10 cellular contexts compared by ENCODE assay signal in genomic region chr6:35484921-35485392, GRCh38. TPM values are rescaled to one million over a fixed set of nuclear protein-coding genes. Genes with fewer than 3 reads are reported as not detected.
A peak's percentile ranks its signal among the peaks of the same experiment; 100 is the strongest.
DNase-seq lines count a peak whose midpoint lies in the region; ATAC-seq and TF ChIP-seq lines count a peak whose summit lies in the region.
"Had no signal": no experiment of that assay in that cellular context is flagged by ENCODE, and none has a peak within 500 bp of the region (broad histone marks: within the 10 kb centered on the region; RNA-seq: fewer than 3 reads in every experiment).

No MANE protein-coding gene starts in this region.

- ATAC-seq in HG02970 (IDR thresholded peaks at IDR 0.05; ENCODE audit: low FRiP score, unreplicated experiment): no peak

- H3K9me3 ChIP-seq in H9 (ENCODE audit: control insufficient read depth, low read depth, low read length): no peaks in the 10 kb centered on the region
- H3K9me3 ChIP-seq in stomach smooth muscle (ENCODE audit: control insufficient read depth in 2 of 2, low read length in 2 of 2): no peaks in the 10 kb centered on the region
- H3K9me3 ChIP-seq: spleen had no signal

- no CpG with 5 or more reads among the region's 7 CpGs for WGBS in H9 (ENCODE audit: extremely low coverage, insufficient read length, low lambda C conversion rate)

- H3K27ac ChIP-seq in H9 (ENCODE audit: insufficient read length, low read depth, low read length): peak overlapping the region; percentile 32
- peak overlapping the region; percentile 88; the same call in 1 of the 2 replicates for H3K27ac ChIP-seq in VCaP
- peak overlapping the region; percentile 100 for H3K27ac ChIP-seq in stomach smooth muscle (ENCODE audit: low read length)
- H3K27ac ChIP-seq in caudate nucleus (ENCODE audit: low read depth, low read length): no peak overlapping the region

- H4K8ac ChIP-seq in H9 (replicated peaks; ENCODE audit: insufficient read length, low read depth, low read length): no peak overlapping the region

- H3K18ac ChIP-seq in H9 (ENCODE audit: insufficient read length, low read depth, low read length): peak overlapping the region; percentile 89

- no peaks in the 10 kb centered on the region; the same call in none of the 2 replicates for H3K27me3 Mint-ChIP-seq in H9 (ENCODE audit: low read depth)

- H2BK12ac ChIP-seq in H9 (ENCODE audit: insufficient read length, low read depth, low read length): peak overlapping the region; percentile 24

- H4K5ac ChIP-seq in H9 (ENCODE audit: insufficient read length, low read depth, low read length): peak overlapping the region; percentile 31

- H3K27ac Mint-ChIP-seq in H9: peak overlapping the region; percentile 97 to 99 (median 99)

- H3K4me1 ChIP-seq in H9 (ENCODE audit: insufficient read depth, low read length): peaks cover 11% of the 10 kb centered on the region; the same call in 1 of the 2 replicates
- peaks cover 82% of the 10 kb centered on the region for H3K4me1 ChIP-seq in stomach smooth muscle (ENCODE audit: control insufficient read depth, insufficient read depth, low read length)

- H3K4me3 ChIP-seq in stomach smooth muscle (ENCODE audit: low read length in 2 of 2): peak overlapping the region in 1 of 2 donors; percentile 61
- H3K4me3 ChIP-seq: spleen had no signal

- peaks cover 13% of the 10 kb centered on the region for H3K23me2 ChIP-seq in H9 (ENCODE audit: insufficient read length, low read depth, low read length, poor library complexity, severe bottlenecking)

- H3K36me3 Mint-ChIP-seq in H9 (ENCODE audit: insufficient read depth in 1 of 3, low read depth in 3 of 3): peaks cover 2 to 25% (median 14%) of the 10 kb centered on the region in 3 experiments; a peak in 5 of 7 replicates

- H2BK120ac ChIP-seq in H9 (ENCODE audit: low read depth, low read length, poor library complexity, severe bottlenecking): no peak overlapping the region

- H3T11ph ChIP-seq in H9 (ENCODE audit: low read length): no peak overlapping the region

- H3K56ac ChIP-seq in H9 (ENCODE audit: insufficient read length, low read depth, low read length): no peak overlapping the region

- no peak overlapping the region for H3K9ac ChIP-seq in H9 (ENCODE audit: extremely low read depth, insufficient read length, low read length)
- H3K9ac ChIP-seq in stomach smooth muscle (ENCODE audit: low read length in 2 of 2): peak overlapping the region; percentile 29 to 72

- H4K20me1 ChIP-seq in H9 (ENCODE audit: control insufficient read depth, insufficient read depth, insufficient read length): no peaks in the 10 kb centered on the region

- H2BK20ac ChIP-seq in H9 (ENCODE audit: low read depth, low read length, poor library complexity, severe bottlenecking): no peak overlapping the region

- H3K23ac ChIP-seq in H9 (ENCODE audit: insufficient read length, low read depth, low read length): no peak overlapping the region

- H2BK15ac ChIP-seq in H9 (ENCODE audit: low read depth, low read length): no peak overlapping the region

- no peak overlapping the region for H2AFZ ChIP-seq in H9 (ENCODE audit: low read length)

- peak overlapping the region; percentile 47 for H3K4me2 ChIP-seq in H9 (ENCODE audit: insufficient read depth, insufficient read length, low read length)

- peak overlapping the region; percentile 19 for H2AK5ac ChIP-seq in H9 (ENCODE audit: insufficient read length, low read length)

- H3K4ac ChIP-seq in H9 (ENCODE audit: low read depth, low read length): peak overlapping the region; percentile 56; the same call in 1 of the 2 replicates

- H3K36me3 ChIP-seq in stomach smooth muscle (ENCODE audit: control insufficient read depth in 2 of 2, insufficient read depth in 2 of 2, low read length in 2 of 2): peaks cover 27 to 30% of the 10 kb centered on the region in 2 donors

- H4K91ac ChIP-seq in H9 (ENCODE audit: insufficient read length, low read depth, low read length): no peak overlapping the region

- TF ChIP-seq CTCF in H9 (conservative IDR thresholded peaks at IDR 0.05) (no peak), VCaP (conservative IDR thresholded peaks at IDR 0.05) (no peak)

- peak overlapping the region; percentile 60 for H3K14ac ChIP-seq in H9 (ENCODE audit: insufficient read depth, low read length)

- peak overlapping the region; percentile 53 to 61; a peak in 3 of 5 replicates for H3K4me3 Mint-ChIP-seq in H9

- H3K27me3 ChIP-seq in H9 (ENCODE audit: insufficient read depth, low read length): no peaks in the 10 kb centered on the region
- no peaks in the 10 kb centered on the region for H3K27me3 ChIP-seq in stomach smooth muscle (ENCODE audit: control insufficient read depth in 1 of 2, insufficient read depth in 2 of 2, low read length in 2 of 2)

- no peaks in the 10 kb centered on the region for H3K79me1 ChIP-seq in H9 (ENCODE audit: insufficient read depth, low read depth, low read length, poor library complexity, severe bottlenecking)

- H3K9me3 Mint-ChIP-seq in H9: no peaks in the 10 kb centered on the region; a peak in 1 of 5 replicates

- DNase-seq in H9 (peak; percentile 67), iPS-NIHi11 (ENCODE audit: low spot score) (peak; percentile 38), T-helper 2 cell (no peak), caudate nucleus (lab: John Stamatoyannopoulos, UW) (no peak), pons (ENCODE audit: low spot score) (no peak)
- DNase-seq: DMS79 treated with DMSO at 0.1 percent for 48 hours, spleen had no signal

- peaks cover 40 to 46% of the 10 kb centered on the region in 2 experiments for H3K4me1 Mint-ChIP-seq in H9

- H3K79me2 ChIP-seq in H9 (ENCODE audit: insufficient read depth, low read length): no peaks in the 10 kb centered on the region

- peak overlapping the region; percentile 45 for H2BK5ac ChIP-seq in H9 (ENCODE audit: insufficient read length, low read length)

RNA-seq across cellular contexts. Expression of gene TEAD3, which starts 11.9 kb away (rescaled TPM):
- total RNA-seq in H9 (2021): 24.3 and 27.0 TPM in 2 replicates

RNA-seq across cellular contexts. Expression of gene RPL10A, which starts 16.8 kb away (rescaled TPM):
- total RNA-seq in H9 (2021): 1,826 and 1,830 TPM in 2 replicates

RNA-seq across cellular contexts. Expression of gene TULP1, which starts 27.7 kb away (rescaled TPM):
- 0.29 TPM in 1 of 2 replicates, not detected in the other for total RNA-seq in H9 (2021)
- total RNA-seq: spleen had no signal

RNA-seq across cellular contexts. Expression of gene FANCE, which starts 32.8 kb away (rescaled TPM):
- total RNA-seq in H9 (2021): 8.4 and 10.9 TPM in 2 replicates

Comparison
In these comparisons a context has a peak if more than half of its experiments do, and no peak if none do; other contexts are left out.
1. DNase-seq: peak in H9 (single experiment) and iPS-NIHi11 (single experiment); none in T-helper 2 cell (0 of 5), caudate nucleus (0 of 61) and pons (single experiment).